In genomic region chr12:68793436-68793835, GRCh38 we compare ENCODE assay signal across 17 cellular contexts. TPM values are rescaled to one million over a fixed set of nuclear protein-coding genes. Genes with fewer than 3 reads are reported as not detected.
DNase-seq lines count a peak whose midpoint lies in the region; ATAC-seq, FAIRE-seq and TF ChIP-seq lines count a peak whose summit lies in the region.
"Had no signal": no experiment of that assay in that cellular context is flagged by ENCODE, and none has a peak within 500 bp of the region (broad histone marks: within the 10 kb centered on the region; RNA-seq: fewer than 3 reads in every experiment).

No MANE protein-coding gene starts in this region.

- H3F3A ChIP-seq in DOHH2 (ENCODE audit: control insufficient read depth, insufficient read depth) = peaks cover 5% of the 10 kb centered on the region; the same call in 1 of the 2 replicates

- in situ Hi-C loops in K562 (cut with MboI) = no loop called here

- no peak overlapping the region for H3K27ac Mint-ChIP-seq in natural killer cell treated with Interleukin-12 subunit alpha and Interleukin-12 subunit beta and Interleukin-15 and Interleukin-18, amount 100 ng/mL, for 72 hours
- H3K27ac Mint-ChIP-seq: IgD-negative memory B cell had no signal

- H3K4me3 ChIP-seq in DOHH2 (ENCODE audit: low read length) (peak overlapping the region; percentile 36), OCI-LY3 (ENCODE audit: low read length) (no peak overlapping the region), K562 (no peak overlapping the region)
- H3K4me3 ChIP-seq: BLaER1 had no signal

- TF ChIP-seq POLR2A in K562 (conservative IDR thresholded peaks at IDR 0.05) = no peak

- H3K36me3 Mint-ChIP-seq in natural killer cell treated with Interleukin-12 subunit alpha and Interleukin-12 subunit beta and Interleukin-15 and Interleukin-18, amount 100 ng/mL, for 72 hours = no peaks in the 10 kb centered on the region
- H3K36me3 Mint-ChIP-seq: CD8-positive, alpha-beta T cell; IgD-negative memory B cell had no signal

- ATAC-seq in HG02610 (IDR thresholded peaks at IDR 0.05; ENCODE audit: unreplicated experiment) (peak; percentile 24), K562 (peak; percentile 33), GM19023 (IDR thresholded peaks at IDR 0.05; ENCODE audit: unreplicated experiment) (no peak), left cardiac atrium (no peak), GM21381 (IDR thresholded peaks at IDR 0.05; ENCODE audit: unreplicated experiment) (no peak)
- ATAC-seq in natural killer cell treated with Interleukin-12 subunit alpha and Interleukin-12 subunit beta and Interleukin-15 and Interleukin-18, amount 100 ng/mL, for 72 hours = no peak

- H4K20me1 ChIP-seq in DOHH2 (ENCODE audit: control insufficient read depth, insufficient read depth, low read depth, low read length) (no peaks in the 10 kb centered on the region), OCI-LY3 (ENCODE audit: insufficient read depth, low read length) (no peaks in the 10 kb centered on the region), K562 (replicated peaks; ENCODE audit: control insufficient read depth, insufficient read depth, low read length) (no peaks in the 10 kb centered on the region)
- H4K20me1 ChIP-seq: BLaER1 had no signal

- peak overlapping the region; percentile 56 for H3K4me2 ChIP-seq in DOHH2 (ENCODE audit: low read length)
- no peak overlapping the region for H3K4me2 ChIP-seq in OCI-LY3 (ENCODE audit: low read length)
- H3K4me2 ChIP-seq in K562 (ENCODE audit: insufficient read depth, low read length) = no peak overlapping the region
- H3K4me2 ChIP-seq: BLaER1 had no signal

- no peaks in the 10 kb centered on the region for H3K9me3 Mint-ChIP-seq in natural killer cell treated with Interleukin-12 subunit alpha and Interleukin-12 subunit beta and Interleukin-15 and Interleukin-18, amount 100 ng/mL, for 72 hours
- H3K9me3 Mint-ChIP-seq: CD8-positive, alpha-beta T cell; IgD-negative memory B cell had no signal

- no peak overlapping the region for H3K4me3 Mint-ChIP-seq in natural killer cell treated with Interleukin-12 subunit alpha and Interleukin-12 subunit beta and Interleukin-15 and Interleukin-18, amount 100 ng/mL, for 72 hours
- H3K4me3 Mint-ChIP-seq: CD8-positive, alpha-beta T cell; IgD-negative memory B cell had no signal

- TF ChIP-seq EP300 in K562 (IDR thresholded peaks at IDR 0.05; ENCODE audit: low read length) = no peak

- no peaks in the 10 kb centered on the region for H3K9me2 ChIP-seq in DOHH2 (replicated peaks; ENCODE audit: control insufficient read depth, low read length)

- H3K9ac ChIP-seq in OCI-LY3 (ENCODE audit: low read length) (no peak overlapping the region), K562 (ENCODE audit: insufficient read depth in 1 of 2, low read depth in 2 of 2, low read length in 2 of 2) (no peak overlapping the region)
- H3K9ac ChIP-seq: BLaER1 had no signal

- no TSS peak for BruUV-seq in K562 (replicated peaks; lab: Mats Ljungman, UMichigan)

- no peaks in the 10 kb centered on the region for H3K9me3 ChIP-seq in DOHH2 (ENCODE audit: control insufficient read depth, insufficient read depth, low read length)
- H3K9me3 ChIP-seq in OCI-LY3 (ENCODE audit: insufficient read depth, low read length) = no peaks in the 10 kb centered on the region
- H3K9me3 ChIP-seq in K562 (replicated peaks; ENCODE audit: control insufficient read depth, insufficient read depth, low read depth, low read length) = no peaks in the 10 kb centered on the region
- H3K9me3 ChIP-seq: BLaER1 had no signal

- H2AFZ ChIP-seq in OCI-LY3 (ENCODE audit: low read depth, low read length) (peak overlapping the region; percentile 56; the same call in 1 of the 2 replicates), K562 (ENCODE audit: low read depth, low read length) (peak overlapping the region; percentile 82)

- intact Hi-C loops in K562 (cut with micrococcal nuclease) = no loop called here
- intact Hi-C loops in left cardiac atrium (cut with DNase I) = no loop called here

- H3K4me1 Mint-ChIP-seq in natural killer cell treated with Interleukin-12 subunit alpha and Interleukin-12 subunit beta and Interleukin-15 and Interleukin-18, amount 100 ng/mL, for 72 hours (ENCODE audit: low read depth in 2 of 2) = no peaks in the 10 kb centered on the region

- TF ChIP-seq RAD21 in K562 (CRISPR knock-in tag; conservative IDR thresholded peaks at IDR 0.05 in 1 of 2, IDR thresholded peaks at IDR 0.05 in 1 of 2) = no peak

- DNase-seq in K562 (ENCODE audit: extremely low read depth in 1 of 4, low spot score in 3 of 4) (no peak), left cardiac atrium (no peak)
- DNase-seq in natural killer cell treated with Interleukin-12 subunit alpha and Interleukin-12 subunit beta and Interleukin-15 and Interleukin-18, amount 100 ng/mL, for 72 hours (ENCODE audit: low spot score) = no peak
- DNase-seq: CD8-positive, alpha-beta T cell; DMS79; GOT3; NCI-H1694 treated with DMSO at 0.1 percent for 48 hours; NCI-H748 treated with DMSO at 0.1 percent for 48 hours; SIG-M5 had no signal

- POLR2A ChIA-PET in K562 (lab: Yijun Ruan, JAX) = interaction anchor here (1.0 to 1.9 kb wide), 2 partner anchors 8 to 15 kb away, joined by 5 to 7 read pairs; partner anchors contain the start of gene MDM2

- H3K27me3 Mint-ChIP-seq in natural killer cell treated with Interleukin-12 subunit alpha and Interleukin-12 subunit beta and Interleukin-15 and Interleukin-18, amount 100 ng/mL, for 72 hours = no peaks in the 10 kb centered on the region
- H3K27me3 Mint-ChIP-seq: IgD-negative memory B cell had no signal

- no peak for FAIRE-seq in K562 (lab: Jason Lieb, UNC)
- FAIRE-seq: HTR-8/SVneo had no signal

- H3K27ac ChIP-seq in DOHH2 (ENCODE audit: low read depth, low read length) (peak overlapping the region; percentile 66), OCI-LY3 (ENCODE audit: low read length) (no peak overlapping the region), K562 (ENCODE audit: extremely low read depth, low read depth, low read length) (no peak overlapping the region; the same call in 2 of the 3 replicates)
- H3K27ac ChIP-seq: BLaER1 had no signal

- TF ChIP-seq CTCF in DOHH2 (IDR thresholded peaks at IDR 0.05; ENCODE audit: low read depth, low read length, poor library complexity, severe bottlenecking) = no peak
- TF ChIP-seq CTCF in OCI-LY3 (IDR thresholded peaks at IDR 0.05; ENCODE audit: low read depth, low read length) = no peak
- no peak for TF ChIP-seq CTCF in K562 (IDR thresholded peaks at IDR 0.05 in 2 of 3, conservative IDR thresholded peaks at IDR 0.05 in 1 of 3; ENCODE audit: insufficient read depth in 2 of 3, low read depth in 1 of 3, low read length in 3 of 3)

- H3K4me1 ChIP-seq in DOHH2 (ENCODE audit: control insufficient read depth, low read length) (peaks cover 63% of the 10 kb centered on the region), OCI-LY3 (ENCODE audit: low read length) (peaks cover 7% of the 10 kb centered on the region), K562 (replicated peaks in 1 of 2; ENCODE audit: control insufficient read depth in 2 of 2, insufficient read depth in 2 of 2, low read length in 2 of 2) (peaks cover 0 to 4% of the 10 kb centered on the region in 2 experiments; a peak in 1 of 5 replicates)

- H3K27me3 ChIP-seq in DOHH2 (ENCODE audit: control insufficient read depth, low read length) (no peaks in the 10 kb centered on the region), OCI-LY3 (ENCODE audit: low read depth, low read length) (no peaks in the 10 kb centered on the region), K562 (ENCODE audit: control insufficient read depth in 2 of 2, insufficient read depth in 2 of 2, low read length in 2 of 2) (no peaks in the 10 kb centered on the region)

- H3K9me1 ChIP-seq in K562 (ENCODE audit: control insufficient read depth, insufficient read depth, low read length) = no peaks in the 10 kb centered on the region

- 56% methylated on average over 4 of the region's 4 CpGs for WGBS in K562 (ENCODE audit: insufficient coverage, low coverage, missing lambda C conversion rate)

- CTCF ChIA-PET in K562 (lab: Yijun Ruan, JAX; ENCODE audit: low intra/inter-chr PET ratio) = no interaction called here

- no peaks in the 10 kb centered on the region for H3K36me3 ChIP-seq in DOHH2 (ENCODE audit: control insufficient read depth, low read length)
- H3K36me3 ChIP-seq in OCI-LY3 (replicated peaks; ENCODE audit: low read depth, low read length) = no peaks in the 10 kb centered on the region
- no peaks in the 10 kb centered on the region for H3K36me3 ChIP-seq in K562 (ENCODE audit: control insufficient read depth, insufficient read depth, low read length)

- H3K79me2 ChIP-seq in DOHH2 (ENCODE audit: control insufficient read depth, low read length) = no peaks in the 10 kb centered on the region
- H3K79me2 ChIP-seq in OCI-LY3 (ENCODE audit: low read length) = no peaks in the 10 kb centered on the region
- H3K79me2 ChIP-seq in K562 (ENCODE audit: control insufficient read depth, insufficient read depth, low read length) = no peaks in the 10 kb centered on the region

RNA-seq across cellular contexts. Expression of gene MDM2, which starts 14.5 kb away (rescaled TPM):
- 137 and 269 TPM in 2 replicates for total RNA-seq in K562 (2011; cell fraction: chromatin; rRNA removed; ENCODE audit: low replicate concordance)
- total RNA-seq in K562 (2011; cell fraction: nucleolus; rRNA removed) = 93.4 and 96.3 TPM in 2 replicates
- total RNA-seq in K562 (2011; cell fraction: nucleoplasm; rRNA removed) = 70.5 and 93.0 TPM in 2 replicates
- total RNA-seq in K562 (2014; rRNA removed) (45.3 and 49.0 TPM in 2 replicates), K562 (2014; rRNA removed; fragmentation: Illumina TruSeq; extraction: Trizol) (99.2 and 135 TPM in 2 replicates), K562 (2015; rRNA removed; fragmentation: Illumina TruSeq; extraction: Trizol) (70.0 and 74.0 TPM in 2 replicates), K562 (2021) (90.8 and 100 TPM in 2 replicates), left cardiac atrium (10 to 100 TPM; 42.4 to 59.8 TPM)
- polyA plus RNA-seq in K562 (2011; rRNA removed) (28.6 and 31.0 TPM in 2 replicates), K562 (2014; fragmentation: Illumina TruSeq; extraction: Trizol) (31.0 and 33.3 TPM in 2 replicates), K562 (2014; fragmentation: Nextera tagmentation; extraction: Ambion mirVana) (10 to 100 TPM; 13.6 to 21.8 TPM), K562 (2014; rRNA removed) (47.5 and 57.7 TPM in 2 replicates)
- polyA plus RNA-seq in K562 (2011; cell fraction: cytosol; rRNA removed) = 10.2 and 10.8 TPM in 2 replicates
- 15.5 and 18.7 TPM in 2 replicates for polyA plus RNA-seq in K562 (2011; cell fraction: nucleus; rRNA removed)
- 13.6 and 19.8 TPM in 2 replicates for polyA plus RNA-seq in K562 (2012)
- polyA minus RNA-seq in K562 (2011; rRNA and poly(A)+ RNA removed) = 157 and 236 TPM in 2 replicates
- polyA minus RNA-seq in K562 (2011; cell fraction: cytosol; rRNA and poly(A)+ RNA removed) = 51.0 and 56.2 TPM in 2 replicates
- polyA minus RNA-seq in K562 (2011; cell fraction: nucleus; rRNA and poly(A)+ RNA removed) = 73.0 and 111 TPM in 2 replicates
- 100 to 1,000 TPM; 248 to 253 TPM for total RNA-seq in natural killer cell treated with Interleukin-12 subunit alpha and Interleukin-12 subunit beta and Interleukin-15 and Interleukin-18, amount 100 ng/mL, for 72 hours

RNA-seq across cellular contexts. Expression of gene SLC35E3, which starts 47.5 kb away (rescaled TPM):
- total RNA-seq in K562 (2011; cell fraction: chromatin; rRNA removed; ENCODE audit: low replicate concordance) = 9.7 and 14.4 TPM in 2 replicates
- total RNA-seq in K562 (2011; cell fraction: nucleolus; rRNA removed) = 3.7 and 5.9 TPM in 2 replicates
- total RNA-seq in K562 (2011; cell fraction: nucleoplasm; rRNA removed) = 9.1 and 23.2 TPM in 2 replicates
- total RNA-seq in K562 (2014; rRNA removed) (0.73 and 1.2 TPM in 2 replicates), K562 (2014; rRNA removed; fragmentation: Illumina TruSeq; extraction: Trizol) (3.8 and 5.3 TPM in 2 replicates), K562 (2015; rRNA removed; fragmentation: Illumina TruSeq; extraction: Trizol) (3.4 and 4.1 TPM in 2 replicates), K562 (2021) (5.1 and 5.9 TPM in 2 replicates), left cardiac atrium (1 to 10 TPM; 5.2 to 7.1 TPM)
- polyA plus RNA-seq in K562 (2011; rRNA removed) (5.8 and 6.6 TPM in 2 replicates), K562 (2014; fragmentation: Illumina TruSeq; extraction: Trizol) (4.1 and 4.5 TPM in 2 replicates), K562 (2014; fragmentation: Nextera tagmentation; extraction: Ambion mirVana) (1 to 10 TPM; 3.5 to 3.8 TPM), K562 (2014; rRNA removed) (3.4 and 4.1 TPM in 2 replicates)
- polyA plus RNA-seq in K562 (2011; cell fraction: cytosol; rRNA removed) = 3.0 and 3.8 TPM in 2 replicates
- 5.2 and 7.3 TPM in 2 replicates for polyA plus RNA-seq in K562 (2011; cell fraction: nucleus; rRNA removed)
- polyA plus RNA-seq in K562 (2012) = 4.6 and 4.8 TPM in 2 replicates
- 1.8 and 6.4 TPM in 2 replicates for polyA minus RNA-seq in K562 (2011; rRNA and poly(A)+ RNA removed)
- 1.3 and 4.0 TPM in 2 replicates for polyA minus RNA-seq in K562 (2011; cell fraction: cytosol; rRNA and poly(A)+ RNA removed)
- 1.1 and 2.2 TPM in 2 replicates for polyA minus RNA-seq in K562 (2011; cell fraction: nucleus; rRNA and poly(A)+ RNA removed)
- 10 to 100 TPM in 1 of 2 donors, 1 to 10 TPM in 1; 8.7 to 12.7 TPM for total RNA-seq in natural killer cell treated with Interleukin-12 subunit alpha and Interleukin-12 subunit beta and Interleukin-15 and Interleukin-18, amount 100 ng/mL, for 72 hours

Comparison
In these comparisons a context has a peak if more than half of its experiments do, and no peak if none do; other contexts are left out.
1. ATAC-seq: peak in HG02610 (single experiment) and K562 (single experiment); none in GM19023 (single experiment), left cardiac atrium (0 of 2), natural killer cell treated with Interleukin-12 subunit alpha and Interleukin-12 subunit beta and Interleukin-15 and Interleukin-18, amount 100 ng/mL, for 72 hours (0 of 2) and GM21381 (single experiment).